Comparison of ENCODE assay signal across 10 cellular contexts in the genomic region with DNA sequence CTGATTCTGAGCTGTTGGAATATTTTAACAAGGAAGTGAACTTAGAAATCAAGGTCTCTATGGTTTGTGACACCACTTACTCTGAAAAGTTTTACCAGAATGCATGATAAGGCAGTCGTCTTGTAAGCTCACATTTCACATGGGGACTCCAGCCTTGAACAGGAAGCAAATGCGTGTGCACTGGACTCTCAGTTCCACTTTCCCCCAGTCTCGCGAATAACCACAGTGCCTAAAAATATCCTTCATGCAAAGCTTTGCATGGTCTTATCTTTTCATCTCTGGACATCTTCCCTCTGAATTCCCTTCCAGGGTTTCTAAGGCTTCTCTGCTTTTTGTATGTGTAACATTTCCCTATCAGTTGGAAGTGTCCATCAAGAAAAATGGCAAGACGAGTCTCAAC.
DNase-seq lines count a peak whose midpoint lies in the region; ATAC-seq lines count a peak whose summit lies in the region.
"Had no signal": no experiment of that assay in that cellular context is flagged by ENCODE, and none has a peak within 500 bp of the region (broad histone marks: within the 10 kb centered on the region; RNA-seq: fewer than 3 reads in every experiment).

No MANE protein-coding gene starts in this region.

- peak; percentile 54 for DNase-seq in medulla oblongata (ENCODE audit: extremely low spot score)
- no peak for DNase-seq in cerebellar nuclear complex (lab: John Stamatoyannopoulos, UW)
- no peak for DNase-seq in H4 (ENCODE audit: low spot score)
- no peak for DNase-seq in left lobe of liver (ENCODE audit: low spot score)
- no peak for DNase-seq in EL
- DNase-seq: stimulated activated CD4-positive, alpha-beta T cell treated with anti-CD3 and anti-CD28 coated beads, Interleukin-4, amount 100 ng/mL, for 1 hour had no signal

- ATAC-seq in GM18909 (IDR thresholded peaks at IDR 0.05; ENCODE audit: poor library complexity, unreplicated experiment) = peak; percentile 98
- ATAC-seq in HG02588 (IDR thresholded peaks at IDR 0.05; ENCODE audit: unreplicated experiment) = peak; percentile 99
- ATAC-seq in HG03469 (IDR thresholded peaks at IDR 0.05; ENCODE audit: unreplicated experiment) = peak; percentile 94
- ATAC-seq in left lobe of liver = no peak
- ATAC-seq: natural killer cell treated with Interleukin-12 subunit alpha and Interleukin-12 subunit beta and Interleukin-15 and Interleukin-18, amount 100 ng/mL, for 72 hours had no signal
